Comparison of ENCODE assay signal across 8 cellular contexts in genomic region chr19:45076851-45077730, GRCh38. TPM values are rescaled to one million over a fixed set of nuclear protein-coding genes. Genes with fewer than 3 reads are reported as not detected.
DNase-seq lines count a peak whose midpoint lies in the region; ATAC-seq and TF ChIP-seq lines count a peak whose summit lies in the region.

No MANE protein-coding gene starts in this region.

- TF ChIP-seq EP300 in sigmoid colon (IDR thresholded peaks at IDR 0.05) = no peak

- H3K27ac Mint-ChIP-seq in activated naive CD4-positive, alpha-beta T cell treated with anti-CD3 and anti-CD28 coated beads, Interleukin-2, amount 50 U/mL, for 24 hours = peak overlapping the region; percentile 12
- peak overlapping the region; percentile 78 for H3K27ac Mint-ChIP-seq in activated naive CD8-positive, alpha-beta T cell treated with anti-CD3 and anti-CD28 coated beads for 36 hours

- TF ChIP-seq POLR2A in right lobe of liver (IDR thresholded peaks at IDR 0.05) (no peak), sigmoid colon (IDR thresholded peaks at IDR 0.05) (no peak)

- H3K4me1 ChIP-seq in right lobe of liver (peaks cover 0 to 29% (median 5%) of the 10 kb centered on the region in 4 donors), upper lobe of right lung (peaks cover 39% of the 10 kb centered on the region), sigmoid colon (peaks cover 0 to 41% (median 35%) of the 10 kb centered on the region in 4 donors)

- H3K36me3 Mint-ChIP-seq in activated naive CD4-positive, alpha-beta T cell treated with anti-CD3 and anti-CD28 coated beads, Interleukin-2, amount 50 U/mL, for 24 hours = peaks cover 6% of the 10 kb centered on the region
- H3K36me3 Mint-ChIP-seq in activated naive CD8-positive, alpha-beta T cell treated with anti-CD3 and anti-CD28 coated beads for 36 hours = peaks cover 22% of the 10 kb centered on the region

- intact Hi-C loops in right lobe of liver (cut with DNase I) = no loop called here
- intact Hi-C loops in upper lobe of right lung (cut with DNase I) = no loop called here
- intact Hi-C loops in sigmoid colon (cut with DNase I) = loop anchor here (5.0 kb wide), 2 partner anchors 40 to 170 kb away; partner anchors contain the start of genes CLASRP and EXOC3L2

- no peak for DNase-seq in activated naive CD4-positive, alpha-beta T cell treated with anti-CD3 and anti-CD28 coated beads, Interleukin-2, amount 50 U/mL, for 16 hours
- no peak for DNase-seq in activated naive CD8-positive, alpha-beta T cell treated with anti-CD3 and anti-CD28 coated beads for 36 hours
- no peak for DNase-seq in right lobe of liver
- DNase-seq in upper lobe of right lung = no peak
- no peak for DNase-seq in AG08396 (ENCODE audit: low spot score)
- no peak for DNase-seq in sigmoid colon
- DNase-seq in pons (ENCODE audit: low spot score) = no peak

- no peaks in the 10 kb centered on the region for H3K9me3 Mint-ChIP-seq in activated naive CD4-positive, alpha-beta T cell treated with anti-CD3 and anti-CD28 coated beads, Interleukin-2, amount 50 U/mL, for 24 hours
- H3K9me3 Mint-ChIP-seq in activated naive CD8-positive, alpha-beta T cell treated with anti-CD3 and anti-CD28 coated beads for 36 hours = no peaks in the 10 kb centered on the region

- peak overlapping the region; percentile 81 for H3K4me3 Mint-ChIP-seq in activated naive CD4-positive, alpha-beta T cell treated with anti-CD3 and anti-CD28 coated beads, Interleukin-2, amount 50 U/mL, for 24 hours
- peak overlapping the region; percentile 84 for H3K4me3 Mint-ChIP-seq in activated naive CD8-positive, alpha-beta T cell treated with anti-CD3 and anti-CD28 coated beads for 36 hours

- H3K27me3 Mint-ChIP-seq in activated naive CD4-positive, alpha-beta T cell treated with anti-CD3 and anti-CD28 coated beads, Interleukin-2, amount 50 U/mL, for 24 hours = no peaks in the 10 kb centered on the region
- H3K27me3 Mint-ChIP-seq in activated naive CD8-positive, alpha-beta T cell treated with anti-CD3 and anti-CD28 coated beads for 36 hours = no peaks in the 10 kb centered on the region

- no peak for TF ChIP-seq CTCF in right lobe of liver (IDR thresholded peaks at IDR 0.05)
- no peak for TF ChIP-seq CTCF in upper lobe of right lung (IDR thresholded peaks at IDR 0.05)
- TF ChIP-seq CTCF in sigmoid colon (IDR thresholded peaks at IDR 0.05) = no peak

- H3K36me3 ChIP-seq in right lobe of liver = no peaks in the 10 kb centered on the region
- H3K36me3 ChIP-seq in upper lobe of right lung = peaks cover 10% of the 10 kb centered on the region
- H3K36me3 ChIP-seq in sigmoid colon = peaks cover 0 to 9% (median 2%) of the 10 kb centered on the region in 4 donors

- H3K4me1 Mint-ChIP-seq in activated naive CD4-positive, alpha-beta T cell treated with anti-CD3 and anti-CD28 coated beads, Interleukin-2, amount 50 U/mL, for 24 hours = peaks cover 45% of the 10 kb centered on the region
- peaks cover 35% of the 10 kb centered on the region for H3K4me1 Mint-ChIP-seq in activated naive CD8-positive, alpha-beta T cell treated with anti-CD3 and anti-CD28 coated beads for 36 hours

- 70% methylated on average over 9 of the region's 15 CpGs for WGBS in right lobe of liver (ENCODE audit: insufficient coverage, low coverage, low lambda C conversion rate, missing lambda C conversion rate)
- 37 to 69% methylated on average over 15 of the region's 15 CpGs for WGBS in sigmoid colon, 2 donors

- H3K27ac ChIP-seq in right lobe of liver (no peak overlapping the region), upper lobe of right lung (peak overlapping the region; percentile 78), sigmoid colon (peak overlapping the region in 2 of 4 donors; percentile 3 to 60)

- ATAC-seq in right lobe of liver (no peak), upper lobe of right lung (no peak)

- H3K27me3 ChIP-seq in right lobe of liver = no peaks in the 10 kb centered on the region
- H3K27me3 ChIP-seq in upper lobe of right lung = no peaks in the 10 kb centered on the region
- no peaks in the 10 kb centered on the region for H3K27me3 ChIP-seq in sigmoid colon

- H3K9me3 ChIP-seq in right lobe of liver (no peaks in the 10 kb centered on the region), upper lobe of right lung (no peaks in the 10 kb centered on the region), sigmoid colon (no peaks in the 10 kb centered on the region)

- H3K4me3 ChIP-seq in right lobe of liver (peak overlapping the region in 2 of 3 donors; percentile 24 to 56), upper lobe of right lung (peak overlapping the region; percentile 61), sigmoid colon (peak overlapping the region in 2 of 4 donors; percentile 46 to 51)

RNA-seq across cellular contexts. Expression of gene ZNF296, which starts 0.8 kb away (rescaled TPM):
- total RNA-seq in activated naive CD8-positive, alpha-beta T cell treated with anti-CD3 and anti-CD28 coated beads for 36 hours = 1 to 10 TPM; 5.4 to 6.3 TPM
- under 1 TPM in 5 of 6 experiments, not detected in 1; 0.16 to 0.47 (median 0.35) TPM for total RNA-seq in right lobe of liver
- 1.7 TPM for total RNA-seq in upper lobe of right lung
- total RNA-seq in sigmoid colon = 1 to 10 TPM in 1 of 4 donors, under 1 TPM in 1, not detected in 2; 0.41 to 1.2 TPM
- 1 to 10 TPM; 2.8 to 5.4 (median 3.0) TPM for polyA plus RNA-seq in sigmoid colon

RNA-seq across cellular contexts. Expression of gene GEMIN7, which starts 2.0 kb away (rescaled TPM):
- total RNA-seq in activated naive CD8-positive, alpha-beta T cell treated with anti-CD3 and anti-CD28 coated beads for 36 hours = 10 to 100 TPM; 53.6 to 58.2 TPM
- total RNA-seq in right lobe of liver (10 to 100 TPM; 10.9 to 27.5 (median 14.0) TPM), upper lobe of right lung (14.9 TPM), sigmoid colon (10 to 100 TPM; 10.3 to 18.2 (median 16.2) TPM)
- 10 to 100 TPM; 27.0 to 31.2 (median 30.6) TPM for polyA plus RNA-seq in sigmoid colon

RNA-seq across cellular contexts. Expression of gene PPP1R37, which starts 15.9 kb away (rescaled TPM):
- total RNA-seq in activated naive CD8-positive, alpha-beta T cell treated with anti-CD3 and anti-CD28 coated beads for 36 hours = 10 to 100 TPM; 13.3 to 15.3 TPM
- total RNA-seq in right lobe of liver (10 to 100 TPM; 10.1 to 14.3 (median 11.0) TPM), upper lobe of right lung (31.1 TPM), sigmoid colon (10 to 100 TPM; 17.8 to 23.2 (median 19.9) TPM)
- polyA plus RNA-seq in sigmoid colon = 10 to 100 TPM; 21.6 to 32.5 (median 22.4) TPM

RNA-seq across cellular contexts. Expression of gene CLASRP, which starts 38.2 kb away (rescaled TPM):
- 10 to 100 TPM; 89.9 to 94.2 TPM for total RNA-seq in activated naive CD8-positive, alpha-beta T cell treated with anti-CD3 and anti-CD28 coated beads for 36 hours
- total RNA-seq in right lobe of liver (10 to 100 TPM; 30.5 to 66.8 (median 44.8) TPM), upper lobe of right lung (83.7 TPM), sigmoid colon (100 to 1,000 TPM in 1 of 4 donors, 10 to 100 TPM in 3; 61.9 to 157 (median 73.7) TPM)
- 10 to 100 TPM; 19.0 to 70.8 (median 19.2) TPM for polyA plus RNA-seq in sigmoid colon
